2 cellular contexts compared by ENCODE assay signal in genomic region chr6:156905801-156906200, GRCh38.
TF ChIP-seq lines count a peak whose summit lies in the region.

No MANE protein-coding gene starts in this region.

TF ChIP-seq in HEK293, 187 proteins besides CTCF, POLR2A, EP300 and RAD21 (continues in another document):
- TF ChIP-seq ZIC2 (tag by site-specific recombination; IDR thresholded peaks at IDR 0.05) (no peak), BCL6B (tag by site-specific recombination; IDR thresholded peaks at IDR 0.05) (peak; percentile 10; the same call in 1 of the 2 replicates), PATZ1 (tag by site-specific recombination; IDR thresholded peaks at IDR 0.05) (0 out of 2 replicates have a peak, but pooled peaks have one; percentile 16), PRDM6 (tag by site-specific recombination; IDR thresholded peaks at IDR 0.05) (peak; percentile 90), SETDB1 (IDR thresholded peaks at IDR 0.05; ENCODE audit: insufficient read length, low read length) (no peak), KLF10 (tag by site-specific recombination; IDR thresholded peaks at IDR 0.05) (no peak), ZBTB7A (tag by site-specific recombination; IDR thresholded peaks at IDR 0.05; ENCODE audit: low read depth) (no peak), TCF7L2 (IDR thresholded peaks at IDR 0.05; ENCODE audit: borderline replicate concordance, low read depth, low read length) (peak; percentile 50; the same call in 1 of the 2 replicates), ZXDB (tag by site-specific recombination; IDR thresholded peaks at IDR 0.05) (peak; percentile 44; the same call in 1 of the 2 replicates), KLF9 (tag by site-specific recombination; IDR thresholded peaks at IDR 0.05; ENCODE audit: low read depth) (no peak), ZNF843 (tag by site-specific recombination; IDR thresholded peaks at IDR 0.05) (peak; percentile 81), SALL2 (tag by site-specific recombination; IDR thresholded peaks at IDR 0.05; ENCODE audit: borderline replicate concordance) (no peak), KLF1 (tag by site-specific recombination; IDR thresholded peaks at IDR 0.05) (peak; percentile 49; the same call in 1 of the 2 replicates), ZBTB17 (tag by site-specific recombination; IDR thresholded peaks at IDR 0.05) (no peak), ZNF423 (tag by site-specific recombination; IDR thresholded peaks at IDR 0.05) (no peak), ZFP3 (tag by site-specific recombination; IDR thresholded peaks at IDR 0.05; ENCODE audit: low read depth) (no peak), IKZF3 (tag by site-specific recombination; IDR thresholded peaks at IDR 0.05) (peak; percentile 37; the same call in 1 of the 2 replicates), ZNF311 (tag by site-specific recombination; IDR thresholded peaks at IDR 0.05; ENCODE audit: borderline replicate concordance) (no peak)
- TF ChIP-seq, protein P1, sequence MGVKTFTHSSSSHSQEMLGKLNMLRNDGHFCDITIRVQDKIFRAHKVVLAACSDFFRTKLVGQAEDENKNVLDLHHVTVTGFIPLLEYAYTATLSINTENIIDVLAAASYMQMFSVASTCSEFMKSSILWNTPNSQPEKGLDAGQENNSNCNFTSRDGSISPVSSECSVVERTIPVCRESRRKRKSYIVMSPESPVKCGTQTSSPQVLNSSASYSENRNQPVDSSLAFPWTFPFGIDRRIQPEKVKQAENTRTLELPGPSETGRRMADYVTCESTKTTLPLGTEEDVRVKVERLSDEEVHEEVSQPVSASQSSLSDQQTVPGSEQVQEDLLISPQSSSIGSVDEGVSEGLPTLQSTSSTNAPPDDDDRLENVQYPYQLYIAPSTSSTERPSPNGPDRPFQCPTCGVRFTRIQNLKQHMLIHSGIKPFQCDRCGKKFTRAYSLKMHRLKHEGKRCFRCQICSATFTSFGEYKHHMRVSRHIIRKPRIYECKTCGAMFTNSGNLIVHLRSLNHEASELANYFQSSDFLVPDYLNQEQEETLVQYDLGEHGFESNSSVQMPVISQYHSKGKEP (tag by site-specific recombination; IDR thresholded peaks at IDR 0.05) = no peak; the same call in 1 of the 2 replicates
- TF ChIP-seq, protein P2, sequence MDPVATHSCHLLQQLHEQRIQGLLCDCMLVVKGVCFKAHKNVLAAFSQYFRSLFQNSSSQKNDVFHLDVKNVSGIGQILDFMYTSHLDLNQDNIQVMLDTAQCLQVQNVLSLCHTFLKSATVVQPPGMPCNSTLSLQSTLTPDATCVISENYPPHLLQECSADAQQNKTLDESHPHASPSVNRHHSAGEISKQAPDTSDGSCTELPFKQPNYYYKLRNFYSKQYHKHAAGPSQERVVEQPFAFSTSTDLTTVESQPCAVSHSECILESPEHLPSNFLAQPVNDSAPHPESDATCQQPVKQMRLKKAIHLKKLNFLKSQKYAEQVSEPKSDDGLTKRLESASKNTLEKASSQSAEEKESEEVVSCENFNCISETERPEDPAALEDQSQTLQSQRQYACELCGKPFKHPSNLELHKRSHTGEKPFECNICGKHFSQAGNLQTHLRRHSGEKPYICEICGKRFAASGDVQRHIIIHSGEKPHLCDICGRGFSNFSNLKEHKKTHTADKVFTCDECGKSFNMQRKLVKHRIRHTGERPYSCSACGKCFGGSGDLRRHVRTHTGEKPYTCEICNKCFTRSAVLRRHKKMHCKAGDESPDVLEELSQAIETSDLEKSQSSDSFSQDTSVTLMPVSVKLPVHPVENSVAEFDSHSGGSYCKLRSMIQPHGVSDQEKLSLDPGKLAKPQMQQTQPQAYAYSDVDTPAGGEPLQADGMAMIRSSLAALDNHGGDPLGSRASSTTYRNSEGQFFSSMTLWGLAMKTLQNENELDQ (tag by site-specific recombination; IDR thresholded peaks at IDR 0.05; ENCODE audit: low read depth) = no peak

TF ChIP-seq in K562, 482 proteins besides CTCF, POLR2A, EP300 and RAD21:
- TF ChIP-seq ILF3 (IDR thresholded peaks at IDR 0.05; ENCODE audit: borderline replicate concordance) (no peak), USF1 (CRISPR knock-in tag; IDR thresholded peaks at IDR 0.05) (no peak), SIN3B (IDR thresholded peaks at IDR 0.05; ENCODE audit: low read depth) (no peak), KLF16 (IDR thresholded peaks at IDR 0.05) (no peak), TEAD1 (CRISPR knock-in tag; IDR thresholded peaks at IDR 0.05) (no peak), NR4A1 (CRISPR knock-in tag; IDR thresholded peaks at IDR 0.05) (no peak), NR4A1 (tag; IDR thresholded peaks at IDR 0.05) (no peak), FOXK1 (CRISPR knock-in tag; IDR thresholded peaks at IDR 0.05; ENCODE audit: borderline replicate concordance) (no peak), RCOR1 (IDR thresholded peaks at IDR 0.05; ENCODE audit: borderline replicate concordance in 1 of 2, low read depth in 2 of 2, low read length in 2 of 2) (no peak), TARDBP (IDR thresholded peaks at IDR 0.05) (no peak), HMGN3 (IDR thresholded peaks at IDR 0.05; ENCODE audit: borderline replicate concordance, extremely low read depth, insufficient read length, low read depth, low read length) (no peak)
- TF ChIP-seq, protein P3, sequence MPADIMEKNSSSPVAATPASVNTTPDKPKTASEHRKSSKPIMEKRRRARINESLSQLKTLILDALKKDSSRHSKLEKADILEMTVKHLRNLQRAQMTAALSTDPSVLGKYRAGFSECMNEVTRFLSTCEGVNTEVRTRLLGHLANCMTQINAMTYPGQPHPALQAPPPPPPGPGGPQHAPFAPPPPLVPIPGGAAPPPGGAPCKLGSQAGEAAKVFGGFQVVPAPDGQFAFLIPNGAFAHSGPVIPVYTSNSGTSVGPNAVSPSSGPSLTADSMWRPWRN (IDR thresholded peaks at IDR 0.05; ENCODE audit: low read depth) = no peak
